Comparison of ENCODE assay signal across 1 cellular context in the genomic region with DNA sequence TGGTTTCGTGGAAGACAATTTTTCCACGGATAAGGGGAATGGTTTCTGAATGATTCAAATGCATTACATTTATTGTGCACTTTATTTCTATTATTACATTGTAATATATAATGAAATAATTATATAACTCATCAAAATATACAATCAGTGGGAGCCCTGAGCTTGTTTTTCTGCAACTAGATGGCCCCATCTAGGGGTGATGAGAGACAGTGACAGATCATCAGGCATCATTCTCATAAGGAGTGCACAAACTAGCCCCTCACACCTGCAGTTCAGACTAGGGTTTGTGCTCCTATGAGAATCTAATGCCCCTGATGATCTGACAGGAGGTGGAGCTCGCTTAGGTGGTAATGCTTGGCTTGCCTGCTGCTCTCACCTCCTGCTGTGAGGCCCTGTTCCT.
TF ChIP-seq lines count a peak whose summit lies in the region.

No MANE protein-coding gene starts in this region.

TF ChIP-seq in HepG2, 621 proteins besides CTCF, POLR2A, EP300 and RAD21:
- TF ChIP-seq HNRNPL (IDR thresholded peaks at IDR 0.05; ENCODE audit: low read depth, low read length) (no peak), STAG1 (CRISPR knock-in tag; IDR thresholded peaks at IDR 0.05) (0 out of 2 replicates have a peak, but pooled peaks have one; percentile 4), IKZF4 (CRISPR knock-in tag; IDR thresholded peaks at IDR 0.05; ENCODE audit: borderline replicate concordance, low read depth, not compliant biosample characterization) (no peak)
